17 cellular contexts compared by ENCODE assay signal in the genomic region with DNA sequence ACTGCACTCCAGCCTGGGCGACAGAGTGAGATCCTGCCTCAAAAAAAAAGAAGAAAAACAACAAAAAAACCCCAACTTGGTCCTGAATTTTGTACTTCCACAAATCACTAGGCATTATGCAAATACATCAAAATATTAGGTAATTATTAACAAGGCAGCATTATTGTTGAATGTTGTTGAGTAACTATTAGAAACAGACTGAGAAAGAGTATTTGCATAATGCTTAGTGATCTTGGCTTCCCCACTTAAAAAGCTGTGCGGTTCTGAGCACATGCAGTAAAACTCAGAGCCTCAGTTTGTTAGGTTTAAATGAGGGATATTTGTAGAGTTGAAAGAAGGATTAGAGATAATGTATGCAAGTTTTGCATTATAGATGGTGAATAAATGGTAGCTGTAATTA.
A peak's percentile ranks its signal among the peaks of the same experiment; 100 is the strongest.
DNase-seq lines count a peak whose midpoint lies in the region; ATAC-seq, FAIRE-seq and TF ChIP-seq lines count a peak whose summit lies in the region.
"Had no signal": no experiment of that assay in that cellular context is flagged by ENCODE, and none has a peak within 500 bp of the region (broad histone marks: within the 10 kb centered on the region; RNA-seq: fewer than 3 reads in every experiment).

No MANE protein-coding gene starts in this region.

- no peaks in the 10 kb centered on the region for H3K27me3 Mint-ChIP-seq in CD14-positive monocyte (ENCODE audit: low read depth in 3 of 3)

- DNase-seq in CD14-positive monocyte (ENCODE audit: low spot score) (no peak), GM19239 (ENCODE audit: insufficient read length, low spot score) (no peak), left kidney (ENCODE audit: low read depth, low spot score) (peak; percentile 5), upper lobe of right lung (no peak), uterus (no peak), SKM-1 (lab: John Stamatoyannopoulos, UW; ENCODE audit: unreplicated experiment) (no peak)
- DNase-seq: BE2C; CD8-positive, alpha-beta T cell; COR-L47; GOT3; H9 had no signal

- H3K4me1 ChIP-seq in upper lobe of right lung (no peaks in the 10 kb centered on the region), uterus (no peaks in the 10 kb centered on the region)
- H3K4me1 ChIP-seq: BE2C had no signal

- TF ChIP-seq POLR2A in uterus (IDR thresholded peaks at IDR 0.05): no peak

- intact Hi-C loops in CD14-positive monocyte (cut with micrococcal nuclease): no loop called here
- intact Hi-C loops in upper lobe of right lung (cut with DNase I): no loop called here
- intact Hi-C loops in uterus (cut with DNase I; ENCODE audit: low total_unique reads): no loop called here

- H3K9me3 ChIP-seq in upper lobe of right lung: no peaks in the 10 kb centered on the region
- H3K9me3 ChIP-seq in uterus: no peaks in the 10 kb centered on the region
- H3K9me3 ChIP-seq: A549, BE2C had no signal

- H3K4me3 ChIP-seq in upper lobe of right lung (no peak overlapping the region), uterus (no peak overlapping the region)
- H3K4me3 ChIP-seq: A549 had no signal

- ATAC-seq in upper lobe of right lung: peak; percentile 23
- no peak for ATAC-seq in GM19035 (IDR thresholded peaks at IDR 0.05; ENCODE audit: unreplicated experiment)
- ATAC-seq: A549; CD8-positive, alpha-beta T cell; HepG2 had no signal

- H3K27ac ChIP-seq in upper lobe of right lung: no peak overlapping the region
- no peak overlapping the region for H3K27ac ChIP-seq in uterus
- H3K27ac ChIP-seq: A549, C4-2B had no signal

- H3K27ac Mint-ChIP-seq in CD14-positive monocyte: peak overlapping the region in 5 of 7 donors; percentile 23 to 63 (median 42)
- H3K27ac Mint-ChIP-seq: CD8-positive, alpha-beta T cell; H9 had no signal

- H3K36me3 Mint-ChIP-seq in CD14-positive monocyte: peaks cover 37 to 41% of the 10 kb centered on the region in 2 donors

- H3K36me3 ChIP-seq in upper lobe of right lung: peaks cover 16% of the 10 kb centered on the region
- no peaks in the 10 kb centered on the region for H3K36me3 ChIP-seq in uterus
- H3K36me3 ChIP-seq: BE2C had no signal

- TF ChIP-seq CTCF in CD14-positive monocyte (IDR thresholded peaks at IDR 0.05) (no peak), upper lobe of right lung (IDR thresholded peaks at IDR 0.05) (no peak), uterus (IDR thresholded peaks at IDR 0.05) (no peak)

- H3K9me3 Mint-ChIP-seq in CD14-positive monocyte: peaks cover 0 to 7% (median 2%) of the 10 kb centered on the region in 7 donors
- H3K9me3 Mint-ChIP-seq: H9 had no signal

- no peaks in the 10 kb centered on the region for H3K27me3 ChIP-seq in upper lobe of right lung
- no peaks in the 10 kb centered on the region for H3K27me3 ChIP-seq in uterus
- H3K27me3 ChIP-seq: BE2C had no signal

- H3K4me1 Mint-ChIP-seq in CD14-positive monocyte: peaks cover 9% of the 10 kb centered on the region
- H3K4me1 Mint-ChIP-seq: H9 had no signal

- no peak overlapping the region for H3K4me3 Mint-ChIP-seq in CD14-positive monocyte
- H3K4me3 Mint-ChIP-seq: CD8-positive, alpha-beta T cell; H9 had no signal

- peak; percentile 40 for FAIRE-seq in GM19239 (lab: Jason Lieb, UNC)
- FAIRE-seq: A549, GM18507, HepG2, HTR-8/SVneo had no signal
